In the genomic region with DNA sequence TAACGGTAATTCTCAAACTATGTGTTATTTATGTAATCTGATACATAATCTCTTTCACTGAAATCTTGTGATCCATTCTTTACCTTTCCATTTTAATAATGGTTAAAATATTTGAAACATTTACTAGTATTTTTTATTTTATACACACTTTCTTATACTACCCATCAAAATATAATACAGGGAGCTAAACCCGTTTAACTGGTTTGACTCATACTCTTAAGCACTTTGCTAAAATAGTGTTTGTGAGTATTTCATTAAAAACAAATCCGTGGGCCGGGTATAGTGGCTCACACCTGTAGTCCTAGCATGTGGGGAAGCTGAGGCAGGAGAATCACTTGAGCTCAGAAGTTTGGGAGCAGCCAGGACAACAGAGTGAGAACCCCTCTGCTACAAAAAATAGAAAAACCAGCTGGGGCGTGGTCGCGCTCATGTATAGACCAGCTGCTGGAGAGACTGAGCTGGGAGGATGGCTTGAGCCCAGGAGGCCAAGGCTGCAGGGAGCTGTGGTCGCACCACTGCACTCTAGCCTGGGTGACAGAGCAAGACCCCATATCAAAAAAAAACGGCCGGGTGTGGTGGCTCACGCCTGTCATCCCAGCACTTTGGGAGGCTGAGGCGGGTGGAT, we compare ENCODE assay signal across 9 cellular contexts.
"Had no signal": no experiment of that assay in that cellular context is flagged by ENCODE, and none has a peak within 500 bp of the region (broad histone marks: within the 10 kb centered on the region; RNA-seq: fewer than 3 reads in every experiment).

No MANE protein-coding gene starts in this region.

- H3K27me3 Mint-ChIP-seq: activated naive CD8-positive, alpha-beta T cell had no signal

- H3K4me3 Mint-ChIP-seq: activated naive CD8-positive, alpha-beta T cell; brain; nephron had no signal

- H3K4me3 ChIP-seq: tibial artery had no signal

- H3K4me1 ChIP-seq: tibial artery had no signal

- H3K27ac ChIP-seq: tibial artery had no signal

- H3K27me3 ChIP-seq: tibial artery had no signal

- H3K27ac Mint-ChIP-seq: activated naive CD8-positive, alpha-beta T cell had no signal

- H3K9me3 ChIP-seq: tibial artery had no signal

- DNase-seq: activated effector memory CD4-positive, alpha-beta T cell treated with Interleukin-2 at 50 U/mL for 16 hours; activated T-cell treated with anti-CD3 and anti-CD28 coated beads, Interleukin-2, amount 50 U/mL, for 1 hour; amygdala; dermis blood vessel endothelial cell; left cardiac atrium had no signal

- H3K4me1 Mint-ChIP-seq: brain had no signal

- H3K9me3 Mint-ChIP-seq: brain, nephron had no signal
